8 cellular contexts compared by ENCODE assay signal in genomic region chr16:19114359-19115147, GRCh38. TPM values are rescaled to one million over a fixed set of nuclear protein-coding genes. Genes with fewer than 3 reads are reported as not detected.
DNase-seq lines count a peak whose midpoint lies in the region; ATAC-seq and TF ChIP-seq lines count a peak whose summit lies in the region.

No MANE protein-coding gene starts in this region.

- H3K4me3 ChIP-seq in AG09309 (ENCODE audit: control insufficient read depth, low read depth, low read length) (peak overlapping the region; percentile 68), esophagus muscularis mucosa (peak overlapping the region; percentile 78 to 96 (median 84))

- no peak for DNase-seq in AG09309 (ENCODE audit: low read depth)
- DNase-seq in T1000 (lab: John Stamatoyannopoulos, UW) = peak; percentile 48
- DNase-seq in esophagus muscularis mucosa (ENCODE audit: extremely low spot score) = no peak
- DNase-seq in myocyte (ENCODE audit: low read depth) = peak; percentile 57
- no peak for DNase-seq in inferior parietal cortex (ENCODE audit: extremely low spot score)
- DNase-seq in stimulated activated CD4-positive, alpha-beta T cell treated with anti-CD3 and anti-CD28 coated beads, Interleukin-4, amount 100 ng/mL, for 24 hours = no peak

- intact Hi-C loops in esophagus muscularis mucosa (cut with DNase I) = no loop called here

- ATAC-seq in GM21367 (IDR thresholded peaks at IDR 0.05; ENCODE audit: unreplicated experiment) = no peak

- TF ChIP-seq CTCF in AG09309 (IDR thresholded peaks at IDR 0.05; ENCODE audit: control insufficient read depth, insufficient read depth, low read depth, low read length, missing control alignments) (no peak), esophagus muscularis mucosa (IDR thresholded peaks at IDR 0.05) (peak in 2 of 3 experiments; percentile 27 to 41)

- H3K36me3 ChIP-seq in esophagus muscularis mucosa = peaks cover 0 to 26% (median 21%) of the 10 kb centered on the region in 4 donors

- no peaks in the 10 kb centered on the region for H3K9me3 ChIP-seq in esophagus muscularis mucosa

- WGBS in esophagus muscularis mucosa = 10% methylated on average over 35 of the region's 80 CpGs

- H3K4me1 ChIP-seq in esophagus muscularis mucosa = peaks cover 54 to 66% (median 66%) of the 10 kb centered on the region in 4 donors

- H3K27me3 ChIP-seq in esophagus muscularis mucosa = no peaks in the 10 kb centered on the region

- H3K27ac ChIP-seq in esophagus muscularis mucosa (replicated peaks in 1 of 4) = peak overlapping the region; percentile 91 to 99 (median 96)

- TF ChIP-seq POLR2A in GM19099 (IDR thresholded peaks at IDR 0.05; ENCODE audit: extremely low read depth, insufficient read length, low read depth) (peak; percentile 20), esophagus muscularis mucosa (IDR thresholded peaks at IDR 0.05; ENCODE audit: low read depth) (no peak)

- no peak for TF ChIP-seq EP300 in esophagus muscularis mucosa (IDR thresholded peaks at IDR 0.05)

RNA-seq across cellular contexts. Expression of gene ITPRIPL2, which starts 0.8 kb away (rescaled TPM):
- total RNA-seq in esophagus muscularis mucosa = 100 to 1,000 TPM in 1 of 4 donors, 10 to 100 TPM in 3; 56.1 to 111 (median 83.2) TPM
- total RNA-seq in myocyte = 26.1 and 26.6 TPM in 2 replicates
- polyA plus RNA-seq in myocyte (2012) = 28.6 TPM

RNA-seq across cellular contexts. Expression of gene COQ7, which starts 47.1 kb away (rescaled TPM):
- total RNA-seq in esophagus muscularis mucosa (10 to 100 TPM; 19.1 to 31.2 (median 28.8) TPM), myocyte (17.4 and 17.8 TPM in 2 replicates)
- 18.6 TPM for polyA plus RNA-seq in myocyte (2012)

RNA-seq across cellular contexts. Expression of gene SYT17, which starts 53.5 kb away (rescaled TPM):
- 1 to 10 TPM; 5.0 to 8.7 (median 6.2) TPM for total RNA-seq in esophagus muscularis mucosa
- total RNA-seq in myocyte = 0.19 and 0.36 TPM in 2 replicates
- polyA plus RNA-seq in myocyte (2012) = 0.33 TPM

Comparison
In these comparisons a context has a peak if more than half of its experiments do, and no peak if none do; other contexts are left out.
1. DNase-seq: peak in T1000 (single experiment) and myocyte (single experiment); none in AG09309 (single experiment), esophagus muscularis mucosa (single experiment), inferior parietal cortex (single experiment) and stimulated activated CD4-positive, alpha-beta T cell treated with anti-CD3 and anti-CD28 coated beads, Interleukin-4, amount 100 ng/mL, for 24 hours (single experiment).